In genomic region chr9:1676771-1677170, GRCh38 we compare ENCODE assay signal across 38 cellular contexts.
"Had no signal": no experiment of that assay in that cellular context is flagged by ENCODE, and none has a peak within 500 bp of the region (broad histone marks: within the 10 kb centered on the region; RNA-seq: fewer than 3 reads in every experiment).

No MANE protein-coding gene starts in this region.

- H3K27me3 Mint-ChIP-seq: activated naive CD4-positive, alpha-beta T cell treated with anti-CD3 and anti-CD28 coated beads, Interleukin-2, amount 10 ng/mL, durations not matched to agents 7 days and 5 days; activated naive CD8-positive, alpha-beta T cell treated with anti-CD3 and anti-CD28 coated beads, Interleukin-2, amount 10 ng/mL, durations not matched to agents 7 days and 5 days; activated T-helper 17 cell treated with anti-CD3 and anti-CD28 coated beads, Interleukin-2, amount 50 U/mL, for 72 hours had no signal

- H3K36me3 Mint-ChIP-seq: activated naive CD4-positive, alpha-beta T cell treated with anti-CD3 and anti-CD28 coated beads, Interleukin-2, amount 10 ng/mL, durations not matched to agents 7 days and 5 days; activated naive CD4-positive, alpha-beta T cell treated with anti-CD3 and anti-CD28 coated beads, Interleukin-2, amount 50 U/mL, for 24 hours; activated naive CD4-positive, alpha-beta T cell treated with anti-CD3 and anti-CD28 coated beads, Interleukin-2, amount 50 U/mL, for 72 hours; activated naive CD8-positive, alpha-beta T cell; activated naive CD8-positive, alpha-beta T cell treated with anti-CD3 and anti-CD28 coated beads for 36 hours; activated naive CD8-positive, alpha-beta T cell treated with anti-CD3 and anti-CD28 coated beads, Interleukin-2, amount 10 ng/mL, durations not matched to agents 7 days and 5 days; brain had no signal

- H3K4me1 Mint-ChIP-seq: activated naive CD4-positive, alpha-beta T cell treated with anti-CD3 and anti-CD28 coated beads, Interleukin-2, amount 10 ng/mL, durations not matched to agents 7 days and 5 days; activated naive CD4-positive, alpha-beta T cell treated with anti-CD3 and anti-CD28 coated beads, Interleukin-2, amount 50 U/mL, for 24 hours; activated naive CD8-positive, alpha-beta T cell treated with anti-CD3 and anti-CD28 coated beads for 36 hours; activated naive CD8-positive, alpha-beta T cell treated with anti-CD3 and anti-CD28 coated beads, Interleukin-2, amount 10 ng/mL, durations not matched to agents 7 days and 5 days; activated T-helper 17 cell treated with anti-CD3 and anti-CD28 coated beads, Interleukin-2, amount 50 U/mL, for 72 hours; brain; central memory CD8-positive, alpha-beta T cell had no signal

- H3K27ac Mint-ChIP-seq: activated naive CD4-positive, alpha-beta T cell treated with anti-CD3 and anti-CD28 coated beads for 36 hours; activated naive CD4-positive, alpha-beta T cell treated with anti-CD3 and anti-CD28 coated beads, Interleukin-2, amount 10 ng/mL, durations not matched to agents 7 days and 5 days; activated naive CD4-positive, alpha-beta T cell treated with anti-CD3 and anti-CD28 coated beads, Interleukin-2, amount 50 U/mL, for 24 hours; activated naive CD4-positive, alpha-beta T cell treated with anti-CD3 and anti-CD28 coated beads, Interleukin-2, amount 50 U/mL, for 72 hours; activated naive CD8-positive, alpha-beta T cell; activated naive CD8-positive, alpha-beta T cell treated with anti-CD3 and anti-CD28 coated beads for 36 hours; activated naive CD8-positive, alpha-beta T cell treated with anti-CD3 and anti-CD28 coated beads, Interleukin-2, amount 10 ng/mL, durations not matched to agents 7 days and 5 days; activated T-cell treated with anti-CD3 and anti-CD28 coated beads, Interleukin-2, amount 50 U/mL, for 24 hours; activated T-cell treated with anti-CD3 and anti-CD28 coated beads, Interleukin-2, amount 50 U/mL, for 72 hours; activated T-helper 1 cell treated with anti-CD3 and anti-CD28 coated beads, Interleukin-12 subunit alpha, Interleukin-12 subunit beta, Interleukin-2, Interleukin-4 antibody, amounts not matched to agents 30 ng/mL and 10 ng/mL and 1 ng/mL, durations not matched to agents 14 hours and 24 hours and 36 hours; activated T-helper 17 cell treated with anti-CD3 and anti-CD28 coated beads, Interleukin-2, amount 50 U/mL, for 72 hours; activated T-helper 2 cell treated with anti-CD3 and anti-CD28 coated beads, Interferon-gamma antibody, Interleukin-2, Interleukin-4, amounts not matched to agents 10 μg/mL and 5 μg/mL and 100 μg/mL, durations not matched to agents 14 hours and 24 hours and 36 hours; brain had no signal

- H3K27me3 ChIP-seq: adrenal gland, ascending aorta, body of pancreas, brain microvascular endothelial cell, breast epithelium, cardiac muscle cell had no signal

- H3K4me3 ChIP-seq: adrenal gland, ascending aorta, body of pancreas, breast epithelium, cardiac muscle cell had no signal

- DNase-seq: activated effector memory CD4-positive, alpha-beta T cell treated with anti-CD3 and anti-CD28 coated beads, Interleukin-2, amount 50 U/mL, for 16 hours; activated effector memory CD4-positive, alpha-beta T cell treated with Interleukin-2 at 50 U/mL for 16 hours; activated gamma-delta T cell; activated gamma-delta T cell treated with Interleukin-2 at 50 U/mL for 16 hours; activated naive CD4-positive, alpha-beta T cell; activated naive CD4-positive, alpha-beta T cell treated with anti-CD3 and anti-CD28 coated beads for 36 hours; activated naive CD4-positive, alpha-beta T cell treated with anti-CD3 and anti-CD28 coated beads, Interleukin-2, amount 10 ng/mL, durations not matched to agents 7 days and 5 days; activated naive CD4-positive, alpha-beta T cell treated with Interleukin-2 at 50 U/mL for 16 hours; activated naive CD8-positive, alpha-beta T cell treated with anti-CD3 and anti-CD28 coated beads for 36 hours; activated naive CD8-positive, alpha-beta T cell treated with anti-CD3 and anti-CD28 coated beads, Interleukin-2, amount 10 ng/mL, durations not matched to agents 7 days and 5 days; activated T-cell treated with anti-CD3 and anti-CD28 coated beads, Interleukin-2, amount 50 U/mL, for 1 hour; activated T-cell treated with anti-CD3 and anti-CD28 coated beads, Interleukin-2, amount 50 U/mL, for 24 hours; activated T-cell treated with anti-CD3 and anti-CD28 coated beads, Interleukin-2, amount 50 U/mL, for 4 hours; activated T-cell treated with anti-CD3 and anti-CD28 coated beads, Interleukin-2, amount 50 U/mL, for 48 hours; activated T-cell treated with anti-CD3 and anti-CD28 coated beads, Interleukin-2, amount 50 U/mL, for 72 hours; adrenal gland; amniotic stem cell; amygdala; anterior cingulate cortex; aorta; body of pancreas; brain microvascular endothelial cell; caudate nucleus; central memory CD4-positive, alpha-beta T cell; cerebellar nuclear complex had no signal

- H3K4me1 ChIP-seq: adrenal gland, ascending aorta, body of pancreas, breast epithelium had no signal

- H3K9me3 Mint-ChIP-seq: activated naive CD4-positive, alpha-beta T cell treated with anti-CD3 and anti-CD28 coated beads for 36 hours; activated naive CD4-positive, alpha-beta T cell treated with anti-CD3 and anti-CD28 coated beads, Interleukin-2, amount 10 ng/mL, durations not matched to agents 7 days and 5 days; activated naive CD4-positive, alpha-beta T cell treated with anti-CD3 and anti-CD28 coated beads, Interleukin-2, amount 50 U/mL, for 24 hours; activated naive CD4-positive, alpha-beta T cell treated with anti-CD3 and anti-CD28 coated beads, Interleukin-2, amount 50 U/mL, for 72 hours; activated naive CD8-positive, alpha-beta T cell treated with anti-CD3 and anti-CD28 coated beads for 36 hours; activated naive CD8-positive, alpha-beta T cell treated with anti-CD3 and anti-CD28 coated beads, Interleukin-2, amount 10 ng/mL, durations not matched to agents 7 days and 5 days; activated T-cell treated with anti-CD3 and anti-CD28 coated beads, Interleukin-2, amount 50 U/mL, for 24 hours; activated T-cell treated with anti-CD3 and anti-CD28 coated beads, Interleukin-2, amount 50 U/mL, for 4 hours; activated T-cell treated with anti-CD3 and anti-CD28 coated beads, Interleukin-2, amount 50 U/mL, for 72 hours; activated T-helper 1 cell treated with anti-CD3 and anti-CD28 coated beads, Interleukin-12 subunit alpha, Interleukin-12 subunit beta, Interleukin-2, Interleukin-4 antibody, amounts not matched to agents 30 ng/mL and 10 ng/mL and 1 ng/mL, durations not matched to agents 14 hours and 24 hours and 36 hours; activated T-helper 17 cell treated with anti-CD3 and anti-CD28 coated beads, Interleukin-2, amount 50 U/mL, for 72 hours; activated T-helper 2 cell treated with anti-CD3 and anti-CD28 coated beads, Interferon-gamma antibody, Interleukin-2, Interleukin-4, amounts not matched to agents 10 μg/mL and 5 μg/mL and 100 μg/mL, durations not matched to agents 14 hours and 24 hours and 36 hours; brain; central memory CD8-positive, alpha-beta T cell had no signal

- H3K36me3 ChIP-seq: adrenal gland, ascending aorta, brain microvascular endothelial cell, breast epithelium, cardiac muscle cell had no signal

- H3K9me3 ChIP-seq: adrenal gland, ascending aorta, breast epithelium had no signal

- ATAC-seq: activated naive CD4-positive, alpha-beta T cell treated with anti-CD3 and anti-CD28 coated beads, Interleukin-2, amount 50 U/mL, for 72 hours; activated T-cell treated with anti-CD3 and anti-CD28 coated beads, Interleukin-2, amount 50 U/mL, for 4 hours; activated T-cell treated with anti-CD3 and anti-CD28 coated beads, Interleukin-2, amount 50 U/mL, for 72 hours; activated T-helper 17 cell treated with anti-CD3 and anti-CD28 coated beads, Interleukin-2, amount 50 U/mL, for 72 hours; body of pancreas had no signal

- H3K4me3 Mint-ChIP-seq: activated naive CD4-positive, alpha-beta T cell treated with anti-CD3 and anti-CD28 coated beads for 36 hours; activated naive CD4-positive, alpha-beta T cell treated with anti-CD3 and anti-CD28 coated beads, Interleukin-2, amount 10 ng/mL, durations not matched to agents 7 days and 5 days; activated naive CD4-positive, alpha-beta T cell treated with anti-CD3 and anti-CD28 coated beads, Interleukin-2, amount 50 U/mL, for 24 hours; activated naive CD8-positive, alpha-beta T cell; activated naive CD8-positive, alpha-beta T cell treated with anti-CD3 and anti-CD28 coated beads for 36 hours; activated naive CD8-positive, alpha-beta T cell treated with anti-CD3 and anti-CD28 coated beads, Interleukin-2, amount 10 ng/mL, durations not matched to agents 7 days and 5 days; activated T-cell treated with anti-CD3 and anti-CD28 coated beads, Interleukin-2, amount 50 U/mL, for 24 hours; activated T-cell treated with anti-CD3 and anti-CD28 coated beads, Interleukin-2, amount 50 U/mL, for 4 hours; activated T-cell treated with anti-CD3 and anti-CD28 coated beads, Interleukin-2, amount 50 U/mL, for 72 hours; activated T-helper 1 cell treated with anti-CD3 and anti-CD28 coated beads, Interleukin-12 subunit alpha, Interleukin-12 subunit beta, Interleukin-2, Interleukin-4 antibody, amounts not matched to agents 30 ng/mL and 10 ng/mL and 1 ng/mL, durations not matched to agents 14 hours and 24 hours and 36 hours; activated T-helper 17 cell treated with anti-CD3 and anti-CD28 coated beads, Interleukin-2, amount 50 U/mL, for 72 hours; brain; central memory CD8-positive, alpha-beta T cell had no signal

- H3K27ac ChIP-seq: adrenal gland, ascending aorta, body of pancreas, brain microvascular endothelial cell, breast epithelium, cardiac muscle cell had no signal

- FAIRE-seq: astrocyte, bronchial epithelial cell had no signal
